In the genomic region with DNA sequence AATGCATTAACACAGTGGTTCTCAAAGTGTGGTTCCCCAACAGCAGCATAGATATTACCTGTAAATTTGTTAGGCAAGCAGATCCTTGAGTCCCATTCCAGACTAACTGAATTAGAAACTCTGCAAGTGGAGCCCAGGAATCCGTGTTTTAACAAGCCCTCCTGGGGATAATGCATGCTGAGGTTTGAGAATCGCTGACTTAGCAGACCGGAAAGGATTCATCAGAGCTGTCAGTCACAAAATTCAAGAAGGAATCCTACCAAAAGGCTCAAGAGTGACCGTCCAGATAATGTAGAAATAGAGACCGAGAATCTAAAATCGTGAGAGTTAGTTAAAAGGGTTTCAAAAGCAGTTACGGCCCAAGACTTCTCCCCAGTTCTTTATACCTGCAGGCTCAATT, we compare ENCODE assay signal across 33 cellular contexts.
"Had no signal": no experiment of that assay in that cellular context is flagged by ENCODE, and none has a peak within 500 bp of the region (broad histone marks: within the 10 kb centered on the region; RNA-seq: fewer than 3 reads in every experiment).

No MANE protein-coding gene starts in this region.

- ATAC-seq: activated CD4-positive, CD25-positive, alpha-beta regulatory T cell treated with anti-CD3 and anti-CD28 coated beads, Interleukin-2, amount 50 U/mL, for 24 hours; activated naive CD8-positive, alpha-beta T cell treated with anti-CD3 and anti-CD28 coated beads, Interleukin-2, amount 50 U/mL, for 24 hours; activated T-cell treated with anti-CD3 and anti-CD28 coated beads, Interleukin-2, amount 50 U/mL, for 4 hours; activated T-helper 17 cell treated with anti-CD3 and anti-CD28 coated beads, Interleukin-2, amount 50 U/mL, for 72 hours; body of pancreas; effector memory CD8-positive, alpha-beta T cell; gastroesophageal sphincter; T-helper 17 cell had no signal

- H3K27ac ChIP-seq: adrenal gland, body of pancreas, esophagus squamous epithelium, gastroesophageal sphincter, heart right ventricle, WERI-Rb-1 had no signal

- H3K27me3 ChIP-seq: adrenal gland, body of pancreas, esophagus squamous epithelium, heart right ventricle had no signal

- H3K36me3 ChIP-seq: adrenal gland, esophagus squamous epithelium, gastroesophageal sphincter, heart right ventricle, WERI-Rb-1 had no signal

- H3K4me3 ChIP-seq: adrenal gland, body of pancreas, esophagus squamous epithelium, gastroesophageal sphincter, heart right ventricle had no signal

- H3K9me3 ChIP-seq: adrenal gland, body of pancreas, esophagus squamous epithelium, gastroesophageal sphincter, heart right ventricle had no signal

- DNase-seq: activated B cell treated with CpG ODN at 0.5 μM for 24 hours; activated CD4-positive, alpha-beta memory T cell treated with anti-CD3 and anti-CD28 coated beads, Interleukin-2, amount 10 ng/mL, durations not matched to agents 7 days and 5 days; activated CD4-positive, alpha-beta T cell treated with anti-CD3 and anti-CD28 coated beads, Interleukin-2, amount 10 ng/mL, durations not matched to agents 7 days and 5 days; activated CD4-positive, alpha-beta T cell treated with anti-CD3 and anti-CD28 coated beads, Interleukin-2, amount 50 U/mL, for 4 hours; activated CD8-positive, alpha-beta memory T cell treated with anti-CD3 and anti-CD28 coated beads, Interleukin-2, amount 50 U/mL, for 48 hours; activated effector memory CD4-positive, alpha-beta T cell treated with Interleukin-2 at 50 U/mL for 16 hours; activated gamma-delta T cell treated with Interleukin-2 at 50 U/mL for 16 hours; activated naive CD4-positive, alpha-beta T cell treated with anti-CD3 and anti-CD28 coated beads, Interleukin-2, amount 50 U/mL, for 16 hours; activated naive CD4-positive, alpha-beta T cell treated with Interleukin-2 at 50 U/mL for 16 hours; activated naive CD8-positive, alpha-beta T cell treated with anti-CD3 and anti-CD28 coated beads for 36 hours; activated naive CD8-positive, alpha-beta T cell treated with anti-CD3 and anti-CD28 coated beads, Interleukin-2, amount 50 U/mL, for 24 hours; activated T-cell treated with anti-CD3 and anti-CD28 coated beads, Interleukin-2, amount 50 U/mL, for 4 hours; adrenal gland; amygdala; aorta; body of pancreas; caudate nucleus; cortex of kidney; dermis blood vessel endothelial cell; effector CD4-positive, alpha-beta T cell; effector memory CD8-positive, alpha-beta T cell; erythroblast; esophagus squamous epithelium; foreskin melanocyte; heart right ventricle; T-helper 1 cell; T-helper 17 cell; T1000; WERI-Rb-1 had no signal

- FAIRE-seq: colon had no signal

- H3K4me1 ChIP-seq: adrenal gland, body of pancreas, esophagus squamous epithelium, gastroesophageal sphincter had no signal
